Comparison of ENCODE assay signal across 2 cellular contexts in genomic region chr21:6506174-6506573, GRCh38.
A peak's percentile ranks its signal among the peaks of the same experiment; 100 is the strongest.
DNase-seq lines count a peak whose midpoint lies in the region; ATAC-seq and TF ChIP-seq lines count a peak whose summit lies in the region.
"Not testable (repeated sequence)": the region's sequence is repeated elsewhere in the genome, so short reads cannot be mapped to it uniquely, and the experiment has no call there.

No MANE protein-coding gene starts in this region.

- H3K4me1 Mint-ChIP-seq in GM23338, WTC11: not testable (repeated sequence)

- peak; percentile 95 for ATAC-seq in GM23338
- peak; percentile 96 for ATAC-seq in WTC11

- H3K4me3 ChIP-seq in GM23338, result not testable (repeated sequence)

- not testable (repeated sequence) for H4K20me1 ChIP-seq in GM23338 (replicated peaks; ENCODE audit: insufficient read depth)

- H3K27ac ChIP-seq in GM23338 (ENCODE audit: low read depth), result not testable (repeated sequence)

- TF ChIP-seq CTCF in GM23338 (conservative IDR thresholded peaks at IDR 0.05; ENCODE audit: low read depth in 2 of 2); WTC11 (IDR thresholded peaks at IDR 0.05): not testable (repeated sequence)

- H3F3A ChIP-seq in GM23338 (replicated peaks; ENCODE audit: low read depth), result not testable (repeated sequence)

- not testable (repeated sequence) for H3K9me3 Mint-ChIP-seq in GM23338, WTC11

- H3K4me3 Mint-ChIP-seq in GM23338, WTC11: not testable (repeated sequence)

- POLR2A ChIA-PET in WTC11 (lab: Charles Lee), result not testable (repeated sequence)

- not testable (repeated sequence) for H3K36me3 Mint-ChIP-seq in GM23338 (ENCODE audit: low read depth); WTC11

- not testable (repeated sequence) for H3K79me2 ChIP-seq in GM23338 (replicated peaks; ENCODE audit: insufficient read depth)

- H3K4me2 ChIP-seq in GM23338, result not testable (repeated sequence)

- DNase-seq in GM23338 (ENCODE audit: low spot score); WTC11 (ENCODE audit: low spot score): not testable (repeated sequence)

- CTCF ChIA-PET in WTC11 (lab: Charles Lee), result not testable (repeated sequence)

- not testable (repeated sequence) for H2AFZ ChIP-seq in GM23338

- not testable (repeated sequence) for H3K36me3 ChIP-seq in GM23338 (ENCODE audit: insufficient read depth)

- H3K4me1 ChIP-seq in GM23338 (ENCODE audit: insufficient read depth), result not testable (repeated sequence)

- H3K9me2 ChIP-seq in GM23338 (ENCODE audit: insufficient read depth), result not testable (repeated sequence)

- H3K27me3 ChIP-seq in GM23338 (ENCODE audit: insufficient read depth), result not testable (repeated sequence)

- not testable (repeated sequence) for H3K27me3 Mint-ChIP-seq in GM23338 (ENCODE audit: insufficient read depth, low read depth, poor library complexity); WTC11 (ENCODE audit: low read depth)

- H3K27ac Mint-ChIP-seq in GM23338, WTC11: not testable (repeated sequence)
